ENCODE assay signal across 16 cellular contexts in genomic region chr2:106990307-106990706, GRCh38.
A peak's percentile ranks its signal among the peaks of the same experiment; 100 is the strongest.
DNase-seq lines count a peak whose midpoint lies in the region; ATAC-seq and TF ChIP-seq lines count a peak whose summit lies in the region.
"Had no signal": no experiment of that assay in that cellular context is flagged by ENCODE, and none has a peak within 500 bp of the region (broad histone marks: within the 10 kb centered on the region; RNA-seq: fewer than 3 reads in every experiment).

No MANE protein-coding gene starts in this region.

- H3K36me3 ChIP-seq in psoas muscle (ENCODE audit: insufficient read depth in 1 of 2, low read depth in 1 of 2): no peaks in the 10 kb centered on the region
- H3K36me3 ChIP-seq: right atrium auricular region had no signal

- intact Hi-C loops in psoas muscle (cut with DNase I): no loop called here

- no peak overlapping the region for H3K4me3 ChIP-seq in psoas muscle
- H3K4me3 ChIP-seq: right atrium auricular region had no signal

- H3K9me3 ChIP-seq in psoas muscle: no peaks in the 10 kb centered on the region
- H3K9me3 ChIP-seq: right atrium auricular region had no signal

- H3K27ac ChIP-seq in psoas muscle: peak overlapping the region; percentile 79
- H3K27ac ChIP-seq: right atrium auricular region had no signal

- in situ Hi-C loops in G401 (cut with HindIII; ENCODE audit: low sequenced_read_pairs): no loop called here

- no peak for TF ChIP-seq CTCF in psoas muscle (IDR thresholded peaks at IDR 0.05)

- H3K27me3 ChIP-seq in psoas muscle (ENCODE audit: insufficient read depth in 3 of 3, low read length in 2 of 3): no peaks in the 10 kb centered on the region
- H3K27me3 ChIP-seq: right atrium auricular region had no signal

- DNase-seq in G401 (ENCODE audit: low spot score) (peak; percentile 13), RPMI7951 (ENCODE audit: low read depth) (peak; percentile 99), fibroblast of gingiva (ENCODE audit: low read depth) (peak; percentile 43), psoas muscle (no peak), cortex of kidney (lab: John Stamatoyannopoulos, UW) (no peak), cerebellar nuclear complex (lab: John Stamatoyannopoulos, UW) (no peak), NCI-H345 (lab: John Stamatoyannopoulos, UW) (no peak), mesenteric fat pad (ENCODE audit: low spot score) (no peak)
- DNase-seq: activated naive CD8-positive, alpha-beta T cell treated with anti-CD3 and anti-CD28 coated beads, Interleukin-2, amount 10 ng/mL, durations not matched to agents 7 days and 5 days; GF-D8; left cardiac atrium; MM.1S; naive B cell had no signal

- peaks cover 13% of the 10 kb centered on the region for H3K4me1 ChIP-seq in psoas muscle
- H3K4me1 ChIP-seq: right atrium auricular region had no signal

- peak; percentile 62 to 97 (median 84) for ATAC-seq in psoas muscle
- ATAC-seq: activated CD4-positive, CD25-positive, alpha-beta regulatory T cell treated with anti-CD3 and anti-CD28 coated beads, Interleukin-2, amount 50 U/mL, for 24 hours; HCT116 had no signal

- WGBS in psoas muscle, 3 donors: 17 to 29% (median 19%) methylated on average over 3 of the region's 3 CpGs

Comparison
In these comparisons a context has a peak if more than half of its experiments do, and no peak if none do; other contexts are left out.
1. DNase-seq: peak in G401 (single experiment), RPMI7951 (single experiment) and fibroblast of gingiva (single experiment); none in psoas muscle (0 of 2), cortex of kidney (single experiment), cerebellar nuclear complex (0 of 2), NCI-H345 (single experiment) and mesenteric fat pad (single experiment).